12 cellular contexts compared by ENCODE assay signal in genomic region chr1:216705686-216706085, GRCh38. TPM values are rescaled to one million over a fixed set of nuclear protein-coding genes. Genes with fewer than 3 reads are reported as not detected.
DNase-seq lines count a peak whose midpoint lies in the region; ATAC-seq and TF ChIP-seq lines count a peak whose summit lies in the region.
"Had no signal": no experiment of that assay in that cellular context is flagged by ENCODE, and none has a peak within 500 bp of the region (broad histone marks: within the 10 kb centered on the region; RNA-seq: fewer than 3 reads in every experiment).

No MANE protein-coding gene starts in this region.

- H3K4ac ChIP-seq in IMR-90 (ENCODE audit: low read depth, low read length), result no peak overlapping the region

- peak overlapping the region; percentile 46; the same call in 1 of the 2 replicates for H2AK5ac ChIP-seq in IMR-90 (ENCODE audit: low read depth, low read length)

- H4K91ac ChIP-seq in IMR-90 (ENCODE audit: insufficient read depth, low read depth, low read length), result no peak overlapping the region

- H3K4me3 ChIP-seq in IMR-90 (ENCODE audit: insufficient read depth, low read depth, low read length) (no peak overlapping the region), parathyroid adenoma (ENCODE audit: low read depth, low read length) (no peak overlapping the region), aorta (ENCODE audit: low read length in 2 of 2) (no peak overlapping the region)
- no peak overlapping the region for H3K4me3 ChIP-seq in CD8-positive, alpha-beta T cell (ENCODE audit: low read depth, low read length)

- H3K4me3 Mint-ChIP-seq in CD8-positive, alpha-beta T cell, result no peak overlapping the region
- H3K4me3 Mint-ChIP-seq: IgD-negative memory B cell had no signal

- no peak overlapping the region for H2BK20ac ChIP-seq in IMR-90 (ENCODE audit: low read depth, low read length)

- no peak overlapping the region for H3K27ac ChIP-seq in IMR-90 (ENCODE audit: insufficient read depth, low read length)
- H3K27ac ChIP-seq in parathyroid adenoma, result no peak overlapping the region
- H3K27ac ChIP-seq in aorta (ENCODE audit: low read depth in 1 of 2, low read length in 2 of 2), result no peak overlapping the region
- no peak overlapping the region for H3K27ac ChIP-seq in CD8-positive, alpha-beta T cell (ENCODE audit: low read depth, low read length)

- H3K23ac ChIP-seq in IMR-90 (ENCODE audit: low read depth, low read length), result no peak overlapping the region; the same call in 1 of the 2 replicates

- H3K9me1 ChIP-seq in IMR-90 (ENCODE audit: insufficient read depth, low read length), result peaks cover 3% of the 10 kb centered on the region

- H2BK15ac ChIP-seq in IMR-90 (ENCODE audit: low read depth, low read length), result no peak overlapping the region

- ATAC-seq in IMR-90 (ENCODE audit: low read depth) (no peak), aorta (ENCODE audit: low FRiP score) (no peak), GM21529 (IDR thresholded peaks at IDR 0.05; ENCODE audit: unreplicated experiment) (no peak)
- no peak for ATAC-seq in CD8-positive, alpha-beta T cell
- ATAC-seq: PC-3 had no signal

- H4K5ac ChIP-seq in IMR-90 (ENCODE audit: low read depth, low read length), result no peak overlapping the region

- H3K36me3 ChIP-seq in IMR-90 (ENCODE audit: control insufficient read depth, insufficient read depth, low read length), result no peaks in the 10 kb centered on the region
- H3K36me3 ChIP-seq in parathyroid adenoma (ENCODE audit: control insufficient read depth, insufficient read depth, low read length), result no peaks in the 10 kb centered on the region
- no peaks in the 10 kb centered on the region for H3K36me3 ChIP-seq in aorta (ENCODE audit: control insufficient read depth in 1 of 2, insufficient read depth in 2 of 2, low read length in 1 of 2)
- no peaks in the 10 kb centered on the region for H3K36me3 ChIP-seq in CD8-positive, alpha-beta T cell (ENCODE audit: insufficient read depth, low read length)

- H3K9me3 ChIP-seq in IMR-90 (ENCODE audit: control insufficient read depth, insufficient read depth, low read length) (no peaks in the 10 kb centered on the region), parathyroid adenoma (ENCODE audit: control insufficient read depth, low read length) (no peaks in the 10 kb centered on the region), aorta (ENCODE audit: control insufficient read depth, low read length) (no peaks in the 10 kb centered on the region)
- no peaks in the 10 kb centered on the region for H3K9me3 ChIP-seq in CD8-positive, alpha-beta T cell (ENCODE audit: low read length)

- H4K20me1 ChIP-seq in IMR-90 (ENCODE audit: insufficient read depth, low read length), result no peaks in the 10 kb centered on the region

- no peaks in the 10 kb centered on the region for H3K27me3 ChIP-seq in IMR-90 (ENCODE audit: control insufficient read depth, insufficient read depth, low read length)
- H3K27me3 ChIP-seq in parathyroid adenoma (ENCODE audit: control insufficient read depth, insufficient read depth, low read length), result no peaks in the 10 kb centered on the region
- no peaks in the 10 kb centered on the region for H3K27me3 ChIP-seq in aorta (ENCODE audit: control insufficient read depth in 1 of 2, insufficient read depth in 2 of 2, low read length in 1 of 2)
- no peaks in the 10 kb centered on the region for H3K27me3 ChIP-seq in CD8-positive, alpha-beta T cell (ENCODE audit: insufficient read depth, low read length)

- dilution Hi-C loops in IMR-90 (cut with HindIII; ENCODE audit: low sequenced_read_pairs, unreplicated experiment), result no loop called here

- H3K4me2 ChIP-seq in IMR-90 (ENCODE audit: low read depth, low read length) (no peak overlapping the region), parathyroid adenoma (ENCODE audit: low read length) (peak overlapping the region; percentile 45)

- H4K8ac ChIP-seq in IMR-90 (ENCODE audit: low read depth in 2 of 2, low read length in 2 of 2), result no peak overlapping the region; a peak in 1 of 4 replicates

- H3K4me1 Mint-ChIP-seq in CD8-positive, alpha-beta T cell (ENCODE audit: low read depth), result no peaks in the 10 kb centered on the region

- no peak for TF ChIP-seq RAD21 in IMR-90 (IDR thresholded peaks at IDR 0.05; ENCODE audit: low read length)

- TF ChIP-seq POLR2A in IMR-90 (IDR thresholded peaks at IDR 0.05; ENCODE audit: low read depth, low read length), result no peak

- no peak overlapping the region for H2BK5ac ChIP-seq in IMR-90 (ENCODE audit: low read depth, low read length, poor library complexity, severe bottlenecking)

- POLR2A ChIA-PET in IMR-90 (lab: Charles Lee; ENCODE audit: unreplicated experiment), result no interaction called here
- POLR2A ChIA-PET in CD8-positive, alpha-beta T cell (lab: Charles Lee), result no interaction called here

- H3K79me1 ChIP-seq in IMR-90 (ENCODE audit: low read depth in 1 of 2, low read length in 2 of 2), result no peaks in the 10 kb centered on the region

- H2BK120ac ChIP-seq in IMR-90 (ENCODE audit: low read depth, low read length), result no peak overlapping the region

- no peak for TF ChIP-seq CTCF in IMR-90 (conservative IDR thresholded peaks at IDR 0.05; ENCODE audit: low read depth, low read length)
- no peak for TF ChIP-seq CTCF in parathyroid adenoma (IDR thresholded peaks at IDR 0.05)
- no peak for TF ChIP-seq CTCF in CD8-positive, alpha-beta T cell (IDR thresholded peaks at IDR 0.05)

- H3K27me3 Mint-ChIP-seq in CD8-positive, alpha-beta T cell (ENCODE audit: low read depth), result no peaks in the 10 kb centered on the region
- H3K27me3 Mint-ChIP-seq: progenitor cell of endocrine pancreas had no signal

- H3K27ac Mint-ChIP-seq in CD8-positive, alpha-beta T cell, result no peak overlapping the region
- H3K27ac Mint-ChIP-seq: IgD-negative memory B cell, progenitor cell of endocrine pancreas had no signal

- in situ Hi-C loops in IMR-90 (cut with MboI; ENCODE audit: low sequenced_read_pairs), result no loop called here

- peaks cover 4% of the 10 kb centered on the region; the same call in 1 of the 2 replicates for H3K4me1 ChIP-seq in IMR-90 (ENCODE audit: control insufficient read depth, insufficient read depth, low read length)
- H3K4me1 ChIP-seq in parathyroid adenoma, result no peaks in the 10 kb centered on the region
- no peaks in the 10 kb centered on the region for H3K4me1 ChIP-seq in aorta (ENCODE audit: control insufficient read depth in 1 of 2, insufficient read depth in 2 of 2, low read length in 2 of 2)
- no peaks in the 10 kb centered on the region for H3K4me1 ChIP-seq in CD8-positive, alpha-beta T cell (ENCODE audit: insufficient read depth, low read length)

- no peak overlapping the region for H2AK9ac ChIP-seq in IMR-90 (replicated peaks; ENCODE audit: low read depth, low read length, poor library complexity)

- no peak overlapping the region for H3K9ac ChIP-seq in IMR-90 (ENCODE audit: low read depth, low read length)
- H3K9ac ChIP-seq in parathyroid adenoma, result no peak overlapping the region

- no TSS peak for BruUV-seq in IMR-90 (replicated peaks; lab: Mats Ljungman, UMichigan)

- CTCF ChIA-PET in IMR-90 (lab: Yijun Ruan, JAX), result interaction anchor here (1.1 kb wide), 2 partner anchors 15 to 44 kb away, joined by 3 read pairs; no protein-coding TSS in a partner anchor
- CTCF ChIA-PET in CD8-positive, alpha-beta T cell (lab: Charles Lee), result no interaction called here

- 60% methylated on average over 1 of the region's 4 CpGs; no CpG with 5 or more reads in 1 of the 2 experiments for WGBS in IMR-90 (ENCODE audit: extremely low coverage in 2 of 2, insufficient read length in 1 of 2), 2 experiments
- WGBS in aorta, 2 donors, result 57 to 73% methylated on average over 4 of the region's 4 CpGs

- H3K9me3 Mint-ChIP-seq in CD8-positive, alpha-beta T cell, result peaks cover 4% of the 10 kb centered on the region
- H3K9me3 Mint-ChIP-seq: IgD-negative memory B cell had no signal

- no peaks in the 10 kb centered on the region for H3K79me2 ChIP-seq in parathyroid adenoma

- no peak overlapping the region for H3K18ac ChIP-seq in IMR-90 (ENCODE audit: low read depth, low read length)

- H3K14ac ChIP-seq in IMR-90 (replicated peaks; ENCODE audit: low read depth, low read length), result no peak overlapping the region

- no peak overlapping the region for H2AFZ ChIP-seq in IMR-90 (replicated peaks; ENCODE audit: low read length, poor library complexity)
- H2AFZ ChIP-seq in parathyroid adenoma, result no peak overlapping the region

- intact Hi-C loops in IMR-90 (cut with micrococcal nuclease) (no loop called here), aorta (cut with DNase I) (no loop called here)
- intact Hi-C loops in CD8-positive, alpha-beta T cell (cut with DNase I, micrococcal nuclease), result no loop called here

- no peak overlapping the region for H3K56ac ChIP-seq in IMR-90 (ENCODE audit: extremely low read depth, insufficient read depth, low read length)

- DNase-seq in IMR-90 (no peak), NCI-H2081 (lab: John Stamatoyannopoulos, UW) (peak; percentile 94 to 98), NCI-H82 (lab: John Stamatoyannopoulos, UW) (peak; percentile 97), aorta (no peak)
- DNase-seq in CD8-positive, alpha-beta T cell, result no peak
- DNase-seq: activated effector memory CD4-positive, alpha-beta T cell treated with anti-CD3 and anti-CD28 coated beads, Interleukin-2, amount 50 U/mL, for 16 hours; PC-3; stimulated activated CD4-positive, alpha-beta T cell treated with anti-CD3 and anti-CD28 coated beads, Interleukin-12 subunit alpha, Interleukin-12 subunit beta, amount 100 ng/mL, for 4 hours had no signal

- H3K36me3 Mint-ChIP-seq in CD8-positive, alpha-beta T cell, result no peaks in the 10 kb centered on the region
- H3K36me3 Mint-ChIP-seq: IgD-negative memory B cell had no signal

TF ChIP-seq in IMR-90, 13 proteins besides CTCF, POLR2A, EP300 and RAD21:
- TF ChIP-seq, protein P1, sequence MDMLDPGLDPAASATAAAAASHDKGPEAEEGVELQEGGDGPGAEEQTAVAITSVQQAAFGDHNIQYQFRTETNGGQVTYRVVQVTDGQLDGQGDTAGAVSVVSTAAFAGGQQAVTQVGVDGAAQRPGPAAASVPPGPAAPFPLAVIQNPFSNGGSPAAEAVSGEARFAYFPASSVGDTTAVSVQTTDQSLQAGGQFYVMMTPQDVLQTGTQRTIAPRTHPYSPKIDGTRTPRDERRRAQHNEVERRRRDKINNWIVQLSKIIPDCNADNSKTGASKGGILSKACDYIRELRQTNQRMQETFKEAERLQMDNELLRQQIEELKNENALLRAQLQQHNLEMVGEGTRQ (IDR thresholded peaks at IDR 0.05; ENCODE audit: low read depth, low read length), result no peak

RNA-seq across cellular contexts. Expression of gene ESRRG, which starts 17.5 kb away (rescaled TPM):
- total RNA-seq in IMR-90 (2012; rRNA removed), result 0.54 and 0.56 TPM in 2 replicates
- 0.16 and 0.17 TPM in 2 replicates for polyA plus RNA-seq in IMR-90 (2012; rRNA removed)
- polyA plus RNA-seq in IMR-90 (2012; cell fraction: cytosol; rRNA removed), result 0.07 and 0.23 TPM in 2 replicates
- 0.05 and 0.49 TPM in 2 replicates for polyA plus RNA-seq in IMR-90 (2012; cell fraction: nucleus; rRNA removed; ENCODE audit: low replicate concordance)
- total RNA-seq in aorta, result under 1 TPM in 1 of 2 donors, not detected in 1; 0.21 TPM
- polyA plus RNA-seq in aorta, result 1 to 10 TPM in 1 of 2 donors, not detected in 1; 1.3 TPM
- not detected for total RNA-seq in CD8-positive, alpha-beta T cell

Comparison
In these comparisons a context has a peak if more than half of its experiments do, and no peak if none do; other contexts are left out.
1. DNase-seq: peak in NCI-H2081 (2 of 2) and NCI-H82 (single experiment); none in IMR-90 (single experiment), aorta (0 of 2) and CD8-positive, alpha-beta T cell (0 of 7).